8 cellular contexts compared by ENCODE assay signal in genomic region chr19:11694533-11695439, GRCh38. TPM values are rescaled to one million over a fixed set of nuclear protein-coding genes. Genes with fewer than 3 reads are reported as not detected.
DNase-seq lines count a peak whose midpoint lies in the region; ATAC-seq and TF ChIP-seq lines count a peak whose summit lies in the region.

No MANE protein-coding gene starts in this region.

- ATAC-seq in HG02981 (IDR thresholded peaks at IDR 0.05; ENCODE audit: unreplicated experiment) (peak; percentile 82), GM19324 (IDR thresholded peaks at IDR 0.05; ENCODE audit: low FRiP score, unreplicated experiment) (no peak)

- no peak for TF ChIP-seq CTCF in GM10266 (IDR thresholded peaks at IDR 0.05; ENCODE audit: control insufficient read depth, insufficient read depth, low read depth, missing control alignments)
- TF ChIP-seq CTCF in kidney epithelial cell (IDR thresholded peaks at IDR 0.05; ENCODE audit: insufficient read depth, low read length, poor library complexity, severe bottlenecking): no peak

- H3K36me3 ChIP-seq in kidney epithelial cell (ENCODE audit: control insufficient read depth, insufficient read depth, low read length): no peaks in the 10 kb centered on the region

- no peaks in the 10 kb centered on the region for H3K27me3 ChIP-seq in kidney epithelial cell (ENCODE audit: control insufficient read depth, insufficient read depth, low read length)

- DNase-seq in GM10266 (ENCODE audit: extremely low spot score): peak; percentile 94
- peak; percentile 92 for DNase-seq in NCI-H2227 (lab: John Stamatoyannopoulos, UW; ENCODE audit: unreplicated experiment)
- peak; percentile 74 for DNase-seq in activated CD4-positive, alpha-beta T cell treated with anti-CD3 and anti-CD28 coated beads for 1 hour
- peak; percentile 96 for DNase-seq in cerebellum (ENCODE audit: low spot score)
- DNase-seq in kidney epithelial cell (ENCODE audit: low read depth): peak; percentile 69
- DNase-seq in stimulated activated CD4-positive, alpha-beta T cell treated with anti-CD3 and anti-CD28 coated beads, Interleukin-15, amount 100 ng/mL, for 1 hour (ENCODE audit: low read depth in 1 of 2, low spot score in 1 of 2): peak; percentile 46 to 82

- peak overlapping the region; percentile 61 for H3K4me3 ChIP-seq in kidney epithelial cell (ENCODE audit: low read depth, low read length)

RNA-seq across cellular contexts. Expression of gene ZNF823, which starts 44.0 kb away (rescaled TPM):
- total RNA-seq in cerebellum (23.0 TPM), kidney epithelial cell (4.0 and 6.0 TPM in 2 replicates)
